Comparison of ENCODE assay signal across 20 cellular contexts in the genomic region with DNA sequence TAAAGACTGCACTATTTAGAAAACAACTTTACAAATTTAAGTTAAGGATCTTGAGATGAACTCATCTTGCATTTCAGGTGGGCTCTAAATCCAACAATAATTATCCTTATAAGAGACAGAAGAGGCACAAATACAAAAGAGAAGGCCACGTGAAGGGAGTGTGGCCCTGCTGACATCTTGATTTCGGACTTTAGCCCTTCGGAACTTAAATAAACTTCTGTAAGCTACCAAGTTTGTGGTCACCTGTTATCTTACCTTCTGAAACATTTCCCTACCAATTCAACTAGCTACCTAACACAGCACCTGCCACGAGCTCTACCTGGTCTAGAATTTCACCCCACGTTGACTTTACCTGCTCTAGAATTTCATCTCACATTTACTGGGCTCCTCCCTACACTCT.
"Had no signal": no experiment of that assay in that cellular context is flagged by ENCODE, and none has a peak within 500 bp of the region (broad histone marks: within the 10 kb centered on the region; RNA-seq: fewer than 3 reads in every experiment).

No MANE protein-coding gene starts in this region.

- H3K4me1 Mint-ChIP-seq: immature natural killer cell had no signal

- DNase-seq: effector memory CD8-positive, alpha-beta T cell; esophagus squamous epithelium; foreskin keratinocyte; immature natural killer cell; kidney; left cardiac atrium; mammary epithelial cell; naive thymus-derived CD8-positive, alpha-beta T cell; posterior cingulate gyrus; stimulated activated CD4-positive, alpha-beta T cell treated with anti-CD3 and anti-CD28 coated beads, Interleukin-2, amount 100 ng/mL, for 48 hours; stimulated activated naive CD4-positive, alpha-beta T cell treated with Interleukin-2 at 50 U/mL for 16 hours; thyroid gland; upper lobe of left lung; uterus had no signal

- H3K4me1 ChIP-seq: foreskin keratinocyte, right atrium auricular region, suprapubic skin, thyroid gland, upper lobe of left lung, uterus had no signal

- H3K4me3 Mint-ChIP-seq: dendritic cell treated with granulocyte-macrophage colony-stimulating factor and Interleukin-4, amounts not matched to agents 40 ng/mL and 50 ng/mL, for 4 days; effector memory CD8-positive, alpha-beta T cell; immature natural killer cell; naive thymus-derived CD8-positive, alpha-beta T cell had no signal

- H3K4me3 ChIP-seq: esophagus squamous epithelium, right atrium auricular region, smooth muscle cell, suprapubic skin, thyroid gland, upper lobe of left lung, uterus had no signal

- FAIRE-seq: colon had no signal

- H3K9me3 Mint-ChIP-seq: dendritic cell treated with granulocyte-macrophage colony-stimulating factor and Interleukin-4, amounts not matched to agents 40 ng/mL and 50 ng/mL, for 4 days; effector memory CD8-positive, alpha-beta T cell had no signal

- H3K27ac Mint-ChIP-seq: dendritic cell treated with granulocyte-macrophage colony-stimulating factor and Interleukin-4, amounts not matched to agents 40 ng/mL and 50 ng/mL, for 4 days; effector memory CD8-positive, alpha-beta T cell; immature natural killer cell; naive thymus-derived CD8-positive, alpha-beta T cell had no signal

- H3K27ac ChIP-seq: esophagus squamous epithelium, foreskin keratinocyte, neutrophil, right atrium auricular region, suprapubic skin, thyroid gland, upper lobe of left lung, uterus had no signal

- H3K27me3 ChIP-seq: esophagus squamous epithelium, foreskin keratinocyte, neutrophil, right atrium auricular region, suprapubic skin, thyroid gland, upper lobe of left lung, uterus had no signal

- ATAC-seq: effector memory CD8-positive, alpha-beta T cell; foreskin keratinocyte; left cardiac atrium; naive thymus-derived CD8-positive, alpha-beta T cell had no signal

- H3K36me3 ChIP-seq: neutrophil, right atrium auricular region, thyroid gland, upper lobe of left lung, uterus had no signal

- H3K27me3 Mint-ChIP-seq: dendritic cell treated with granulocyte-macrophage colony-stimulating factor and Interleukin-4, amounts not matched to agents 40 ng/mL and 50 ng/mL, for 4 days; effector memory CD8-positive, alpha-beta T cell; naive thymus-derived CD8-positive, alpha-beta T cell had no signal

- H3K9me3 ChIP-seq: esophagus squamous epithelium, neutrophil, right atrium auricular region, suprapubic skin, thyroid gland, upper lobe of left lung, uterus had no signal
